ENCODE assay signal across 8 cellular contexts in genomic region chr1:63523738-63524137, GRCh38. TPM values are rescaled to one million over a fixed set of nuclear protein-coding genes. Genes with fewer than 3 reads are reported as not detected.
DNase-seq lines count a peak whose midpoint lies in the region; ATAC-seq and TF ChIP-seq lines count a peak whose summit lies in the region.

No MANE protein-coding gene starts in this region.

- TF ChIP-seq EP300 in ovary (IDR thresholded peaks at IDR 0.05) = no peak

- no peak for TF ChIP-seq CTCF in AG09309 (IDR thresholded peaks at IDR 0.05; ENCODE audit: control insufficient read depth, insufficient read depth, low read depth, low read length, missing control alignments)
- no peak for TF ChIP-seq CTCF in fibroblast of pulmonary artery (IDR thresholded peaks at IDR 0.05; ENCODE audit: low read length, missing control alignments)
- no peak for TF ChIP-seq CTCF in ovary (IDR thresholded peaks at IDR 0.05)

- 0 to 1% (median 1%) methylated on average over 11 of the region's 11 CpGs for whole genome bisulfite sequencing in ovary, 3 donors

- H3K9ac ChIP-seq in SK-N-MC (ENCODE audit: insufficient read length) = peak overlapping the region; percentile 94

- peak overlapping the region; percentile 93 for H3K27ac ChIP-seq in SK-N-MC
- peak overlapping the region; percentile 67 to 84 for H3K27ac ChIP-seq in ovary

- H3K9me3 ChIP-seq in SK-N-MC (ENCODE audit: low read depth, low read length) = no peaks in the 10 kb centered on the region
- no peaks in the 10 kb centered on the region for H3K9me3 ChIP-seq in ovary

- H3K4me1 ChIP-seq in ovary (ENCODE audit: insufficient read depth) = no peaks in the 10 kb centered on the region

- DNase-seq in AG09309 (ENCODE audit: low read depth) (no peak), SK-N-MC (ENCODE audit: low read depth, low spot score) (no peak), fibroblast of pulmonary artery (ENCODE audit: low read depth) (no peak), ovary (peak in 1 of 5 donors; percentile 16), hippocampal formation (lab: John Stamatoyannopoulos, UW) (no peak)
- DNase-seq in stimulated activated naive CD4-positive, alpha-beta T cell (lab: John Stamatoyannopoulos, UW) = no peak

- H3K4me3 ChIP-seq in AG09309 (ENCODE audit: control insufficient read depth, low read depth, low read length) = peak overlapping the region; percentile 82
- peak overlapping the region; percentile 95 for H3K4me3 ChIP-seq in SK-N-MC
- H3K4me3 ChIP-seq in fibroblast of pulmonary artery (replicated peaks; ENCODE audit: low read depth, low read length) = peak overlapping the region; percentile 87
- H3K4me3 ChIP-seq in ovary = peak overlapping the region; percentile 75

- ATAC-seq in GM18517 (IDR thresholded peaks at IDR 0.05; ENCODE audit: unreplicated experiment) = peak; percentile 13
- peak; percentile 12 for ATAC-seq in HG02943 (IDR thresholded peaks at IDR 0.05; ENCODE audit: low read depth, unreplicated experiment)

- peaks cover 17% of the 10 kb centered on the region for H3K36me3 ChIP-seq in SK-N-MC (ENCODE audit: insufficient read depth, low read length)
- H3K36me3 ChIP-seq in ovary = no peaks in the 10 kb centered on the region

- TF ChIP-seq POLR2A in ovary (IDR thresholded peaks at IDR 0.05) = no peak

- intact Hi-C loops in ovary (cut with DNase I) = no loop called here

- H3K27me3 ChIP-seq in ovary = no peaks in the 10 kb centered on the region

RNA-seq across cellular contexts. Expression of gene EFCAB7, which starts 0.4 kb away (rescaled TPM):
- 10 to 100 TPM in 3 of 7 donors, 1 to 10 TPM in 4; 7.2 to 26.3 (median 8.8) TPM for total RNA-seq in ovary
- polyA plus RNA-seq in ovary = 1 to 10 TPM; 6.5 to 8.2 TPM

RNA-seq across cellular contexts. Expression of gene ITGB3BP, which starts 0.7 kb away (rescaled TPM):
- total RNA-seq in ovary = 10 to 100 TPM; 10.7 to 32.1 (median 22.3) TPM
- polyA plus RNA-seq in ovary = 10 to 100 TPM; 13.8 to 26.6 TPM
